21 cellular contexts compared by ENCODE assay signal in genomic region chr1:29635501-29636263, GRCh38.
DNase-seq lines count a peak whose midpoint lies in the region; TF ChIP-seq lines count a peak whose summit lies in the region.
"Had no signal": no experiment of that assay in that cellular context is flagged by ENCODE, and none has a peak within 500 bp of the region (broad histone marks: within the 10 kb centered on the region; RNA-seq: fewer than 3 reads in every experiment).

No MANE protein-coding gene starts in this region.

- H3K4me2 ChIP-seq in H9 (ENCODE audit: insufficient read depth, insufficient read length, low read length): no peak overlapping the region
- H3K4me2 ChIP-seq: KMS-11 had no signal

- H3K4ac ChIP-seq in H9 (ENCODE audit: low read depth, low read length): no peak overlapping the region

- H3K9me3 Mint-ChIP-seq in CD14-positive monocyte: no peaks in the 10 kb centered on the region
- no peaks in the 10 kb centered on the region for H3K9me3 Mint-ChIP-seq in H9
- H3K9me3 Mint-ChIP-seq in endodermal cell: no peaks in the 10 kb centered on the region
- no peaks in the 10 kb centered on the region for H3K9me3 Mint-ChIP-seq in osteocyte (ENCODE audit: unreplicated experiment)
- H3K9me3 Mint-ChIP-seq in Caco-2 (ENCODE audit: unreplicated experiment): no peaks in the 10 kb centered on the region
- no peaks in the 10 kb centered on the region for H3K9me3 Mint-ChIP-seq in nephron progenitor cell
- H3K9me3 Mint-ChIP-seq: CD4-positive, alpha-beta T cell had no signal

- H3K36me3 Mint-ChIP-seq in CD14-positive monocyte (no peaks in the 10 kb centered on the region), H9 (ENCODE audit: insufficient read depth in 1 of 3, low read depth in 3 of 3) (no peaks in the 10 kb centered on the region), endodermal cell (ENCODE audit: low read depth) (no peaks in the 10 kb centered on the region), osteocyte (ENCODE audit: unreplicated experiment) (no peaks in the 10 kb centered on the region), Caco-2 (ENCODE audit: insufficient read depth, unreplicated experiment) (no peaks in the 10 kb centered on the region), nephron progenitor cell (ENCODE audit: low read depth) (no peaks in the 10 kb centered on the region)

- H3K36me3 ChIP-seq in endodermal cell (ENCODE audit: control insufficient read depth, insufficient read depth, low read length) (no peaks in the 10 kb centered on the region), Caco-2 (ENCODE audit: control insufficient read depth, insufficient read depth, low read length) (no peaks in the 10 kb centered on the region)
- H3K36me3 ChIP-seq: BE2C, HAP-1, SJCRH30 had no signal

- H3K9ac ChIP-seq in H9 (ENCODE audit: extremely low read depth, insufficient read length, low read length) (no peak overlapping the region), endodermal cell (ENCODE audit: extremely low read depth, low read length, poor library complexity, severe bottlenecking) (no peak overlapping the region)
- H3K9ac ChIP-seq: KMS-11 had no signal

- H4K5ac ChIP-seq in H9 (ENCODE audit: insufficient read length, low read depth, low read length): no peak overlapping the region

- no peak overlapping the region for H3K14ac ChIP-seq in H9 (ENCODE audit: insufficient read depth, low read length)

- H3K27ac Mint-ChIP-seq in CD14-positive monocyte (no peak overlapping the region), H9 (peak overlapping the region in 2 of 3 experiments; percentile 53 to 81; a peak in 4 of 7 replicates), endodermal cell (no peak overlapping the region), osteocyte (ENCODE audit: unreplicated experiment) (no peak overlapping the region), Caco-2 (ENCODE audit: unreplicated experiment) (no peak overlapping the region), nephron progenitor cell (no peak overlapping the region)
- H3K27ac Mint-ChIP-seq: CD4-positive, alpha-beta T cell had no signal

- no peak overlapping the region for H2AFZ ChIP-seq in H9 (ENCODE audit: low read length)

- no peaks in the 10 kb centered on the region for H3K23me2 ChIP-seq in H9 (ENCODE audit: insufficient read length, low read depth, low read length, poor library complexity, severe bottlenecking)

- no peaks in the 10 kb centered on the region for H3K79me1 ChIP-seq in H9 (ENCODE audit: insufficient read depth, low read depth, low read length, poor library complexity, severe bottlenecking)

- no peaks in the 10 kb centered on the region for H3K9me3 ChIP-seq in H9 (ENCODE audit: control insufficient read depth, low read depth, low read length)
- no peaks in the 10 kb centered on the region for H3K9me3 ChIP-seq in endodermal cell (ENCODE audit: control insufficient read depth, low read length)
- no peaks in the 10 kb centered on the region for H3K9me3 ChIP-seq in Caco-2
- H3K9me3 ChIP-seq: BE2C, HAP-1, SJCRH30 had no signal

- no TSS peak for BruUV-seq in Caco-2 (replicated peaks; lab: Mats Ljungman, UMichigan)

- H2BK120ac ChIP-seq in H9 (ENCODE audit: low read depth, low read length, poor library complexity, severe bottlenecking): no peak overlapping the region

- H3K79me2 ChIP-seq in H9 (ENCODE audit: insufficient read depth, low read length): no peaks in the 10 kb centered on the region

- H4K91ac ChIP-seq in H9 (ENCODE audit: insufficient read length, low read depth, low read length): no peak overlapping the region

- H3K27me3 Mint-ChIP-seq in CD14-positive monocyte (ENCODE audit: low read depth in 3 of 3) (peaks cover 3 to 11% (median 6%) of the 10 kb centered on the region in 3 donors), H9 (ENCODE audit: low read depth) (no peaks in the 10 kb centered on the region; the same call in 1 of the 2 replicates), endodermal cell (ENCODE audit: insufficient read depth) (peaks cover 12% of the 10 kb centered on the region), osteocyte (ENCODE audit: unreplicated experiment) (no peaks in the 10 kb centered on the region), Caco-2 (ENCODE audit: insufficient read depth, unreplicated experiment) (peaks cover 7% of the 10 kb centered on the region), nephron progenitor cell (ENCODE audit: low read depth, poor library complexity) (peaks cover 15% of the 10 kb centered on the region)

- H3K4me3 ChIP-seq in endodermal cell (ENCODE audit: low read length) (no peak overlapping the region), Caco-2 (ENCODE audit: low read depth, low read length) (no peak overlapping the region)
- H3K4me3 ChIP-seq: GM12878, HAP-1, SJCRH30 had no signal

- no peak overlapping the region for H2BK20ac ChIP-seq in H9 (ENCODE audit: low read depth, low read length, poor library complexity, severe bottlenecking)

- WGBS in H9 (ENCODE audit: extremely low coverage, insufficient read length, low lambda C conversion rate): no CpG with 5 or more reads among the region's 10 CpGs
- WGBS in endodermal cell (ENCODE audit: insufficient coverage in 1 of 2, insufficient read length in 1 of 2), 2 experiments: 93% methylated on average over 9 to 10 of the region's 10 CpGs

- intact Hi-C loops in CD14-positive monocyte (cut with micrococcal nuclease): no loop called here
- intact Hi-C loops in Caco-2 (cut with micrococcal nuclease; ENCODE audit: unreplicated experiment): no loop called here

- no peak overlapping the region for H2BK15ac ChIP-seq in H9 (ENCODE audit: low read depth, low read length)

- no peak overlapping the region for H3K27ac ChIP-seq in H9 (ENCODE audit: insufficient read length, low read depth, low read length)
- no peak overlapping the region for H3K27ac ChIP-seq in endodermal cell (ENCODE audit: low read depth, low read length)
- H3K27ac ChIP-seq: KMS-11, SJCRH30 had no signal

- H3K4me1 Mint-ChIP-seq in CD14-positive monocyte (no peaks in the 10 kb centered on the region), H9 (peaks cover 8 to 17% of the 10 kb centered on the region in 2 experiments), endodermal cell (peaks cover 2% of the 10 kb centered on the region), osteocyte (ENCODE audit: unreplicated experiment) (peaks cover 30% of the 10 kb centered on the region), Caco-2 (ENCODE audit: low read depth, unreplicated experiment) (no peaks in the 10 kb centered on the region), nephron progenitor cell (peaks cover 12% of the 10 kb centered on the region)

- no peak overlapping the region for H3K56ac ChIP-seq in H9 (ENCODE audit: insufficient read length, low read depth, low read length)

- H2AK5ac ChIP-seq in H9 (ENCODE audit: insufficient read length, low read length): no peak overlapping the region

- H3K4me3 Mint-ChIP-seq in CD14-positive monocyte (no peak overlapping the region), H9 (no peak overlapping the region), endodermal cell (no peak overlapping the region), osteocyte (ENCODE audit: unreplicated experiment) (no peak overlapping the region), Caco-2 (ENCODE audit: unreplicated experiment) (no peak overlapping the region), nephron progenitor cell (no peak overlapping the region)
- H3K4me3 Mint-ChIP-seq: CD4-positive, alpha-beta T cell had no signal

- CTCF ChIA-PET in Caco-2 (lab: Charles Lee): interaction anchor here (0.6 kb wide), 1 partner anchor 1227 kb away, joined by 3 read pairs; no protein-coding TSS in a partner anchor

- H2BK12ac ChIP-seq in H9 (ENCODE audit: insufficient read length, low read depth, low read length): no peak overlapping the region

- no peak for TF ChIP-seq CTCF in CD14-positive monocyte (IDR thresholded peaks at IDR 0.05)
- no peak for TF ChIP-seq CTCF in H9 (conservative IDR thresholded peaks at IDR 0.05)
- TF ChIP-seq CTCF in endodermal cell (conservative IDR thresholded peaks at IDR 0.05): no peak
- no peak for TF ChIP-seq CTCF in osteocyte (IDR thresholded peaks at IDR 0.05)
- no peak for TF ChIP-seq CTCF in Caco-2 (IDR thresholded peaks at IDR 0.05; ENCODE audit: insufficient read depth in 1 of 2, low read depth in 1 of 2, low read length in 1 of 2, severe bottlenecking in 1 of 2, unreplicated experiment in 1 of 2)
- TF ChIP-seq CTCF in nephron progenitor cell (IDR thresholded peaks at IDR 0.05): no peak

- H3K18ac ChIP-seq in H9 (ENCODE audit: insufficient read length, low read depth, low read length): no peak overlapping the region

- H3K4me1 ChIP-seq in H9 (ENCODE audit: insufficient read depth, low read length): no peaks in the 10 kb centered on the region
- no peaks in the 10 kb centered on the region for H3K4me1 ChIP-seq in endodermal cell (ENCODE audit: control insufficient read depth, insufficient read depth, low read length)
- H3K4me1 ChIP-seq in Caco-2: no peaks in the 10 kb centered on the region
- H3K4me1 ChIP-seq: BE2C, HAP-1 had no signal

- no peak overlapping the region for H3T11ph ChIP-seq in H9 (ENCODE audit: low read length)

- no peak overlapping the region for H4K8ac ChIP-seq in H9 (replicated peaks; ENCODE audit: insufficient read length, low read depth, low read length)

- no peaks in the 10 kb centered on the region for H3K27me3 ChIP-seq in H9 (ENCODE audit: insufficient read depth, low read length)
- H3K27me3 ChIP-seq in endodermal cell (ENCODE audit: control insufficient read depth, insufficient read depth, low read length, poor library complexity, severe bottlenecking): no peaks in the 10 kb centered on the region
- H3K27me3 ChIP-seq in Caco-2 (replicated peaks; ENCODE audit: control insufficient read depth, insufficient read depth, low read length): no peaks in the 10 kb centered on the region
- H3K27me3 ChIP-seq: BE2C had no signal

- DNase-seq in CD14-positive monocyte (ENCODE audit: low spot score) (peak; percentile 36), H9 (peak; percentile 15), endodermal cell (peak; percentile 16), osteocyte (ENCODE audit: extremely low spot score, unreplicated experiment) (peak; percentile 76), Caco-2 (no peak), nephron progenitor cell (no peak), DMS53 treated with DMSO at 0.1 percent for 48 hours (lab: John Stamatoyannopoulos, UW; ENCODE audit: unreplicated experiment) (no peak)
- DNase-seq: BE2C; CD4-positive, alpha-beta T cell; COR-L47; DMS 273 treated with DMSO at 0.1 percent for 48 hours; DND-41; NCI-H1105 treated with DMSO at 0.1 percent for 48 hours; NCI-H2081; NCI-H2171; NCI-H524 treated with DMSO at 0.1 percent for 48 hours; NCI-H82; SJCRH30 had no signal

- no peaks in the 10 kb centered on the region for H4K20me1 ChIP-seq in H9 (ENCODE audit: control insufficient read depth, insufficient read depth, insufficient read length)

- H3K23ac ChIP-seq in H9 (ENCODE audit: insufficient read length, low read depth, low read length): no peak overlapping the region

- H2BK5ac ChIP-seq in H9 (ENCODE audit: insufficient read length, low read length): no peak overlapping the region

- POLR2A ChIA-PET in Caco-2 (lab: Charles Lee): no interaction called here

Comparison
In these comparisons a context has a peak if more than half of its experiments do, and no peak if none do; other contexts are left out.
1. DNase-seq: peak in CD14-positive monocyte (single experiment), H9 (single experiment), endodermal cell (single experiment) and osteocyte (single experiment); none in Caco-2 (0 of 2), nephron progenitor cell (single experiment) and DMS53 treated with DMSO at 0.1 percent for 48 hours (single experiment).
2. H3K27ac Mint-ChIP-seq: peak in H9 (2 of 3); none in CD14-positive monocyte (0 of 7), endodermal cell (single experiment), osteocyte (single experiment), Caco-2 (single experiment) and nephron progenitor cell (single experiment).